In genomic region chr5:103475629-103476240, GRCh38 we compare ENCODE assay signal across 9 cellular contexts.
DNase-seq lines count a peak whose midpoint lies in the region; ATAC-seq and FAIRE-seq lines count a peak whose summit lies in the region.
"Had no signal": no experiment of that assay in that cellular context is flagged by ENCODE, and none has a peak within 500 bp of the region (broad histone marks: within the 10 kb centered on the region; RNA-seq: fewer than 3 reads in every experiment).

No MANE protein-coding gene starts in this region.

- no peak overlapping the region for H2AK5ac ChIP-seq in mesendoderm (ENCODE audit: low read length)

- no peaks in the 10 kb centered on the region for H3K27me3 ChIP-seq in mesendoderm (ENCODE audit: insufficient read depth, low read length, poor library complexity)

- H3K36me3 Mint-ChIP-seq in effector memory CD8-positive, alpha-beta T cell (ENCODE audit: insufficient read depth), result no peaks in the 10 kb centered on the region

- H2BK15ac ChIP-seq in mesendoderm (replicated peaks; ENCODE audit: low read depth), result no peak overlapping the region

- H3K9ac ChIP-seq in mesendoderm (ENCODE audit: low read length), result no peak overlapping the region

- H3K56ac ChIP-seq in mesendoderm (ENCODE audit: low read length), result no peak overlapping the region

- H3K18ac ChIP-seq in mesendoderm (ENCODE audit: low read length), result no peak overlapping the region

- no peak overlapping the region for H3K4me2 ChIP-seq in mesendoderm (ENCODE audit: low read length)

- H3K4me3 Mint-ChIP-seq in effector memory CD8-positive, alpha-beta T cell, result no peak overlapping the region
- H3K4me3 Mint-ChIP-seq: activated B cell treated with CpG ODN at 0.5 μM for 24 hours had no signal

- no peak overlapping the region for H3K23ac ChIP-seq in mesendoderm (ENCODE audit: low read length)

- H3K36me3 ChIP-seq in mesendoderm (ENCODE audit: control insufficient read depth, insufficient read depth, low read length), result no peaks in the 10 kb centered on the region

- DNase-seq in DMS 273 (lab: John Stamatoyannopoulos, UW; ENCODE audit: unreplicated experiment) (peak; percentile 80), DMS 273 treated with DMSO at 0.1 percent for 48 hours (lab: John Stamatoyannopoulos, UW) (no peak), NCI-H446 treated with DMSO at 0.1 percent for 48 hours (lab: John Stamatoyannopoulos, UW) (peak; percentile 31), mesendoderm (peak; percentile 43)
- no peak for DNase-seq in effector memory CD8-positive, alpha-beta T cell
- no peak for DNase-seq in activated CD4-positive, alpha-beta T cell treated with anti-CD3 and anti-CD28 coated beads, Interleukin-2, amount 50 U/mL, for 1 hour
- DNase-seq: activated B cell treated with CpG ODN at 0.5 μM for 24 hours had no signal

- H3K79me1 ChIP-seq in mesendoderm (ENCODE audit: low read length), result no peaks in the 10 kb centered on the region

- no CpG with 5 or more reads among the region's 4 CpGs for WGBS in mesendoderm (ENCODE audit: extremely low coverage, insufficient coverage, low lambda C conversion rate)

- no peaks in the 10 kb centered on the region for H3K79me2 ChIP-seq in mesendoderm (ENCODE audit: control insufficient read depth, insufficient read depth, low read length)

- FAIRE-seq in colon (lab: Jason Lieb, UNC), result peak; percentile 51

- H2BK120ac ChIP-seq in mesendoderm (ENCODE audit: low read depth, low read length), result no peak overlapping the region

- no peak overlapping the region for H3K4me3 ChIP-seq in mesendoderm (ENCODE audit: low read length)

- H3K4ac ChIP-seq in mesendoderm (ENCODE audit: low read depth, low read length), result no peak overlapping the region

- no peak overlapping the region for H4K8ac ChIP-seq in mesendoderm (ENCODE audit: low read depth, low read length)

- H3K27ac Mint-ChIP-seq in effector memory CD8-positive, alpha-beta T cell, result no peak overlapping the region
- H3K27ac Mint-ChIP-seq: activated B cell treated with CpG ODN at 0.5 μM for 24 hours had no signal

- H3K4me1 Mint-ChIP-seq in effector memory CD8-positive, alpha-beta T cell (ENCODE audit: low read depth in 2 of 2), result no peaks in the 10 kb centered on the region
- H3K4me1 Mint-ChIP-seq: activated B cell treated with CpG ODN at 0.5 μM for 24 hours had no signal

- H2BK5ac ChIP-seq in mesendoderm (ENCODE audit: low read length), result no peak overlapping the region

- peaks cover 4 to 11% of the 10 kb centered on the region in 2 donors for H3K27me3 Mint-ChIP-seq in effector memory CD8-positive, alpha-beta T cell

- no peak overlapping the region for H4K5ac ChIP-seq in mesendoderm (ENCODE audit: low read length)

- ATAC-seq in HG02588 (IDR thresholded peaks at IDR 0.05; ENCODE audit: unreplicated experiment), result peak; percentile 62
- ATAC-seq in effector memory CD8-positive, alpha-beta T cell (replicated peaks), result no peak

- no peak overlapping the region for H3K27ac ChIP-seq in mesendoderm (ENCODE audit: low read depth, low read length)

- no peaks in the 10 kb centered on the region for H3K9me3 Mint-ChIP-seq in effector memory CD8-positive, alpha-beta T cell
- H3K9me3 Mint-ChIP-seq: activated B cell treated with CpG ODN at 0.5 μM for 24 hours had no signal

- no peaks in the 10 kb centered on the region for H3K4me1 ChIP-seq in mesendoderm (ENCODE audit: control insufficient read depth, low read depth, low read length)

Comparison
In these comparisons a context has a peak if more than half of its experiments do, and no peak if none do; other contexts are left out.
1. DNase-seq: peak in DMS 273 (single experiment), NCI-H446 treated with DMSO at 0.1 percent for 48 hours (single experiment) and mesendoderm (single experiment); none in DMS 273 treated with DMSO at 0.1 percent for 48 hours (single experiment), effector memory CD8-positive, alpha-beta T cell (0 of 3) and activated CD4-positive, alpha-beta T cell treated with anti-CD3 and anti-CD28 coated beads, Interleukin-2, amount 50 U/mL, for 1 hour (single experiment).